In genomic region chr1:10510520-10511493, GRCh38 we compare ENCODE assay signal across 8 cellular contexts. TPM values are rescaled to one million over a fixed set of nuclear protein-coding genes. Genes with fewer than 3 reads are reported as not detected.
A peak's percentile ranks its signal among the peaks of the same experiment; 100 is the strongest.
DNase-seq lines count a peak whose midpoint lies in the region; ATAC-seq and TF ChIP-seq lines count a peak whose summit lies in the region.

No MANE protein-coding gene starts in this region.

- no peaks in the 10 kb centered on the region for H3K27me3 ChIP-seq in right atrium auricular region

- ATAC-seq in left ventricle myocardium superior (peak; percentile 28), HG03064 (IDR thresholded peaks at IDR 0.05; ENCODE audit: low read depth, unreplicated experiment) (peak; percentile 85)

- no peak overlapping the region for H3K27ac ChIP-seq in right atrium auricular region
- peak overlapping the region; percentile 91 for H3K27ac ChIP-seq in RWPE1

- intact Hi-C loops in left ventricle myocardium superior (cut with micrococcal nuclease), result loop anchor here (10.0 kb wide), 1 partner anchor 354 kb away; no protein-coding TSS in a partner anchor

- DNase-seq in left ventricle myocardium superior (no peak), right atrium auricular region (ENCODE audit: low spot score) (no peak), RWPE1 (ENCODE audit: low spot score) (peak; percentile 87), islet precursor cell (peak; percentile 89), NCI-H2107 treated with DMSO at 0.1 percent for 48 hours (lab: John Stamatoyannopoulos, UW; ENCODE audit: unreplicated experiment) (no peak)
- peak; percentile 64 for DNase-seq in activated T-helper 9 cell treated with anti-CD3 and anti-CD28 coated beads, Interleukin-2, amount 50 U/mL, for 16 hours (ENCODE audit: low read depth)
- DNase-seq in stimulated activated CD8-positive, alpha-beta memory T cell treated with anti-CD3 and anti-CD28 coated beads, Interleukin-15, amount 100 ng/mL, for 1 hour (ENCODE audit: low read depth), result peak; percentile 51

- no peak overlapping the region for H3K4me3 ChIP-seq in right atrium auricular region

- H3K9me3 ChIP-seq in right atrium auricular region, result no peaks in the 10 kb centered on the region

- no peaks in the 10 kb centered on the region for H3K36me3 ChIP-seq in right atrium auricular region

- H3K4me1 ChIP-seq in right atrium auricular region, result peaks cover 0 to 35% of the 10 kb centered on the region in 2 donors

- TF ChIP-seq CTCF in right atrium auricular region (IDR thresholded peaks at IDR 0.05) (no peak), RWPE1 (conservative IDR thresholded peaks at IDR 0.05; ENCODE audit: low read depth) (no peak)

- CTCF ChIA-PET in RWPE1 (lab: Yijun Ruan, JAX), result interaction anchor here (1.0 to 2.3 kb wide), 2 partner anchors 12 to 16 kb away, joined by 3 to 11 read pairs; no protein-coding TSS in a partner anchor

- POLR2A ChIA-PET in RWPE1 (lab: Yijun Ruan, JAX; ENCODE audit: low non-redundant PET), result interaction anchor here (0.6 kb wide), 1 partner anchor 45 kb away, joined by 3 read pairs; no protein-coding TSS in a partner anchor

RNA-seq across cellular contexts. Expression of gene PEX14, which starts 36.1 kb away (rescaled TPM):
- total RNA-seq in left ventricle myocardium superior, result 21.0 TPM
- 10 to 100 TPM; 13.7 to 14.5 TPM for total RNA-seq in right atrium auricular region

RNA-seq across cellular contexts. Expression of gene DFFA, which starts 38.5 kb away (rescaled TPM):
- total RNA-seq in left ventricle myocardium superior, result 22.4 TPM
- total RNA-seq in right atrium auricular region, result 10 to 100 TPM; 17.6 to 19.0 TPM

Comparison
In these comparisons a context has a peak if more than half of its experiments do, and no peak if none do; other contexts are left out.
1. DNase-seq: peak in RWPE1 (single experiment), activated T-helper 9 cell treated with anti-CD3 and anti-CD28 coated beads, Interleukin-2, amount 50 U/mL, for 16 hours (single experiment), islet precursor cell (single experiment) and stimulated activated CD8-positive, alpha-beta memory T cell treated with anti-CD3 and anti-CD28 coated beads, Interleukin-15, amount 100 ng/mL, for 1 hour (single experiment); none in left ventricle myocardium superior (single experiment), right atrium auricular region (single experiment) and NCI-H2107 treated with DMSO at 0.1 percent for 48 hours (single experiment).